In genomic region chr12:96196781-96197180, GRCh38 we compare ENCODE assay signal across 8 cellular contexts. TPM values are rescaled to one million over a fixed set of nuclear protein-coding genes. Genes with fewer than 3 reads are reported as not detected.
DNase-seq lines count a peak whose midpoint lies in the region; TF ChIP-seq lines count a peak whose summit lies in the region.

No MANE protein-coding gene starts in this region.

- peaks cover 4% of the 10 kb centered on the region for H3K4me1 ChIP-seq in rectal smooth muscle tissue (ENCODE audit: control insufficient read depth, insufficient read depth, low read length)
- peaks cover 4% of the 10 kb centered on the region for H3K4me1 ChIP-seq in ovary (ENCODE audit: insufficient read depth)

- no peak for TF ChIP-seq EP300 in ovary (IDR thresholded peaks at IDR 0.05)

- H3K4me1 Mint-ChIP-seq in endothelial cell (ENCODE audit: unreplicated experiment): peaks cover 59% of the 10 kb centered on the region

- H3K36me3 ChIP-seq in rectal smooth muscle tissue (ENCODE audit: control insufficient read depth, insufficient read depth, low read length) (no peaks in the 10 kb centered on the region), ovary (no peaks in the 10 kb centered on the region)

- H3K36me3 Mint-ChIP-seq in endothelial cell (ENCODE audit: low read depth, unreplicated experiment): peaks cover 43% of the 10 kb centered on the region

- H3K27me3 ChIP-seq in rectal smooth muscle tissue (ENCODE audit: control insufficient read depth, insufficient read depth, low read length) (no peaks in the 10 kb centered on the region), ovary (no peaks in the 10 kb centered on the region)

- H3K4me3 ChIP-seq in rectal smooth muscle tissue (ENCODE audit: low read length) (no peak overlapping the region), ovary (no peak overlapping the region)

- no peaks in the 10 kb centered on the region for H3K9me3 Mint-ChIP-seq in endothelial cell (ENCODE audit: unreplicated experiment)

- H3K27ac ChIP-seq in rectal smooth muscle tissue (ENCODE audit: low read depth, low read length): peak overlapping the region; percentile 51
- H3K27ac ChIP-seq in ovary: no peak overlapping the region

- 74 to 82% (median 77%) methylated on average over 6 of the region's 6 CpGs for WGBS in ovary, 3 donors

- H3K4me3 Mint-ChIP-seq in endothelial cell (ENCODE audit: unreplicated experiment): peak overlapping the region; percentile 100

- H3K27ac Mint-ChIP-seq in endothelial cell (ENCODE audit: unreplicated experiment): peak overlapping the region; percentile 99

- TF ChIP-seq CTCF in endothelial cell (IDR thresholded peaks at IDR 0.05; ENCODE audit: unreplicated experiment) (no peak), ovary (IDR thresholded peaks at IDR 0.05) (no peak)

- peaks cover 21% of the 10 kb centered on the region for H3K27me3 Mint-ChIP-seq in endothelial cell (ENCODE audit: unreplicated experiment)

- DNase-seq in ELR (ENCODE audit: low read depth) (peak; percentile 73), RKO (ENCODE audit: low spot score) (peak; percentile 89), endothelial cell (ENCODE audit: low spot score) (no peak), SKM-1 treated with dmso at 0.1 percent for 144 hours (lab: John Stamatoyannopoulos, UW; ENCODE audit: unreplicated experiment) (no peak), ovary (no peak), Kasumi-1 (lab: John Stamatoyannopoulos, UW) (no peak), NCI-H128 (lab: John Stamatoyannopoulos, UW; ENCODE audit: unreplicated experiment) (no peak)

- no peak for TF ChIP-seq POLR2A in ovary (IDR thresholded peaks at IDR 0.05)

- H3K9ac ChIP-seq in rectal smooth muscle tissue (ENCODE audit: low read length): no peak overlapping the region

- no peaks in the 10 kb centered on the region for H3K9me3 ChIP-seq in ovary

- intact Hi-C loops in ovary (cut with DNase I): loop anchor here in 1 of 4 donors (10.0 kb wide), 1 partner anchor 318 kb away; no protein-coding TSS in a partner anchor

RNA-seq across cellular contexts. Expression of gene ELK3, which starts 2.6 kb away (rescaled TPM):
- 294 TPM for total RNA-seq in endothelial cell (ENCODE audit: unreplicated experiment)
- total RNA-seq in ovary: 10 to 100 TPM; 11.5 to 25.9 (median 15.2) TPM
- 10 to 100 TPM; 15.6 to 25.8 TPM for polyA plus RNA-seq in ovary

Comparison
In these comparisons a context has a peak if more than half of its experiments do, and no peak if none do; other contexts are left out.
1. DNase-seq: peak in ELR (single experiment) and RKO (single experiment); none in endothelial cell (single experiment), SKM-1 treated with dmso at 0.1 percent for 144 hours (single experiment), ovary (0 of 5), Kasumi-1 (0 of 2) and NCI-H128 (single experiment).
2. RNA of gene ELK3, which starts 2.6 kb away (total RNA-seq): 294 TPM in endothelial cell (single experiment); 11.5 to 25.9 TPM in ovary; every median in the first group is over 10 times any median in the second.